17 cellular contexts compared by ENCODE assay signal in the genomic region with DNA sequence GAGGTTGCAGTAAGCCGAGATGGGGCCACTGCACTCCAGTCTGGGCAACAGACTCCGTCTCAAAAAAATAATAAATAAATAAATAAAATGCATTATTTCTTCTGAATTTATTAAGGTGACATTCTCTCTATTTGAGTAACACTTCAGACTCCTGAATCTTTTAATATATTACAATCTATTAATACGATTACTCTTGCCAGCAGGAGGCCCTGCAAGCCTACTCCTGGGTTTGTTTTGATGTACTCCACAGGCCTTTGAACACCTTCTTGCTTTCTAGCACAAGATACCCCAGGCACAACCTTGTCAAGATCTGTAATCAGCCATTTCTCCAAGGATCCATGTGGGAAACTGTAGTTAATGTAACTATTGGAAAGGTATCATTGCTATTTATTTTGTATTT.
DNase-seq lines count a peak whose midpoint lies in the region; FAIRE-seq and TF ChIP-seq lines count a peak whose summit lies in the region.
"Had no signal": no experiment of that assay in that cellular context is flagged by ENCODE, and none has a peak within 500 bp of the region (broad histone marks: within the 10 kb centered on the region; RNA-seq: fewer than 3 reads in every experiment).

No MANE protein-coding gene starts in this region.

- H3K9me3 Mint-ChIP-seq in chondrocyte (ENCODE audit: low read depth) (no peaks in the 10 kb centered on the region), neural crest cell (peaks cover 2% of the 10 kb centered on the region)
- H3K9me3 Mint-ChIP-seq: activated T-helper 2 cell treated with anti-CD3 and anti-CD28 coated beads, Interferon-gamma antibody, Interleukin-2, Interleukin-4, amounts not matched to agents 10 μg/mL and 5 μg/mL and 100 μg/mL, durations not matched to agents 14 hours and 24 hours and 36 hours; CD4-positive, CD25-positive, alpha-beta regulatory T cell; naive thymus-derived CD8-positive, alpha-beta T cell had no signal

- H3K27ac Mint-ChIP-seq in chondrocyte (ENCODE audit: unreplicated experiment) (no peak overlapping the region), neural crest cell (ENCODE audit: unreplicated experiment) (no peak overlapping the region)
- H3K27ac Mint-ChIP-seq: activated T-helper 2 cell treated with anti-CD3 and anti-CD28 coated beads, Interferon-gamma antibody, Interleukin-2, Interleukin-4, amounts not matched to agents 10 μg/mL and 5 μg/mL and 100 μg/mL, durations not matched to agents 14 hours and 24 hours and 36 hours; CD4-positive, CD25-positive, alpha-beta regulatory T cell; naive thymus-derived CD8-positive, alpha-beta T cell had no signal

- TF ChIP-seq CTCF in chondrocyte (IDR thresholded peaks at IDR 0.05) (peak; percentile 32), neural crest cell (conservative IDR thresholded peaks at IDR 0.05) (peak; percentile 38)

- H3K27me3 Mint-ChIP-seq in chondrocyte (ENCODE audit: low read depth) = peaks cover 18% of the 10 kb centered on the region
- H3K27me3 Mint-ChIP-seq in neural crest cell (ENCODE audit: low read depth) = no peaks in the 10 kb centered on the region
- H3K27me3 Mint-ChIP-seq: CD4-positive, CD25-positive, alpha-beta regulatory T cell had no signal

- no peak for FAIRE-seq in GM19239 (lab: Jason Lieb, UNC)
- FAIRE-seq: HTR-8/SVneo had no signal

- H3K4me1 Mint-ChIP-seq in chondrocyte (ENCODE audit: low read depth) (no peaks in the 10 kb centered on the region), neural crest cell (peaks cover 19% of the 10 kb centered on the region)
- H3K4me1 Mint-ChIP-seq: naive thymus-derived CD8-positive, alpha-beta T cell had no signal

- peak; percentile 63 for DNase-seq in DMS53 (lab: John Stamatoyannopoulos, UW)
- no peak for DNase-seq in DMS53 treated with DMSO at 0.1 percent for 48 hours (lab: John Stamatoyannopoulos, UW; ENCODE audit: unreplicated experiment)
- peak; percentile 49 for DNase-seq in NCI-H1092 treated with DMSO at 0.1 percent for 48 hours (lab: John Stamatoyannopoulos, UW)
- no peak for DNase-seq in chondrocyte (ENCODE audit: low spot score)
- no peak for DNase-seq in neural crest cell (ENCODE audit: low read depth, low spot score)
- no peak for DNase-seq in GM19239 (ENCODE audit: insufficient read length, low spot score)
- DNase-seq in HuH-7 (ENCODE audit: low spot score) = no peak
- no peak for DNase-seq in NCI-H2196 treated with DMSO at 0.1 percent for 48 hours (lab: John Stamatoyannopoulos, UW; ENCODE audit: unreplicated experiment)
- DNase-seq: activated CD8-positive, alpha-beta memory T cell treated with anti-CD3 and anti-CD28 coated beads for 24 hours; anterior cingulate cortex; CD4-positive, CD25-positive, alpha-beta regulatory T cell; cortex of kidney; naive thymus-derived CD8-positive, alpha-beta T cell; NCI-H226; OCI-M1 had no signal

- H3K36me3 Mint-ChIP-seq in chondrocyte (ENCODE audit: low read depth) = no peaks in the 10 kb centered on the region
- H3K36me3 Mint-ChIP-seq in neural crest cell (ENCODE audit: low read depth) = no peaks in the 10 kb centered on the region
- H3K36me3 Mint-ChIP-seq: CD4-positive, CD25-positive, alpha-beta regulatory T cell; naive thymus-derived CD8-positive, alpha-beta T cell had no signal

- no peak overlapping the region for H3K4me3 Mint-ChIP-seq in chondrocyte (ENCODE audit: unreplicated experiment)
- no peak overlapping the region for H3K4me3 Mint-ChIP-seq in neural crest cell
- H3K4me3 Mint-ChIP-seq: CD4-positive, CD25-positive, alpha-beta regulatory T cell; naive thymus-derived CD8-positive, alpha-beta T cell had no signal

Comparison
In these comparisons a context has a peak if more than half of its experiments do, and no peak if none do; other contexts are left out.
1. DNase-seq: peak in DMS53 (single experiment) and NCI-H1092 treated with DMSO at 0.1 percent for 48 hours (single experiment); none in DMS53 treated with DMSO at 0.1 percent for 48 hours (single experiment), chondrocyte (single experiment), neural crest cell (single experiment), GM19239 (single experiment), HuH-7 (single experiment) and NCI-H2196 treated with DMSO at 0.1 percent for 48 hours (single experiment).